In the genomic region with DNA sequence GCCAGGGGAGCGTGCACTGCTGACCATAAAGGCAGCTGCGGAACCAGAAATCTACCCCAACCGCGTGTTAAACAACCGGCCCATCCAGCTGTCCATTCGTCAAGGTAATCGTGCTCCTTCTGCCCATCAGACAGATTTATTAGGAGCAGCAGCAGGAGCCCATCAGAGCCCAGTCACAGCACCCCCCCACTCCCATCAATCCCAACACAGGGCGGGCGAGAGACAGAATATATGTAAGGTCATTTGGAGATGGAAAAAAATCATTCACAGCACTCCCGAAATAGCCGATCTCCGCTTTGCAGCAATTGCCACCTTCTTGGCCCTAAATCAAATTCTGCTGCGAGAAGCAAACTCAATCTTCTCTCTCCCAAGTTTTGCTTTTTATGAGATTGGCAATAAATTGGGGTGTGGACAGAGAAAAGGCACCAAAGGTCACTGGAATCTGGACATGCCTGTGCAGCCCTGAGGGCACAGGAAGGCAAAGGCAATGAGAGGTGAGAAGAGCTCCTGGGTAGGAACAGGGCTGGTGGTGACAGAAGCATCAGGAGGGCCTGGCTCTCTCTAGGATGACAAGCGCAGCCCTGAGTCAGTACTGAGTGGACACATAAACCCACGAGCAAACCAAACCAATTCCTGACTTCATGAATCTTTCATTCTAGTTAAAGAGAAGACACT, we compare ENCODE assay signal across 16 cellular contexts.
DNase-seq lines count a peak whose midpoint lies in the region; ATAC-seq, FAIRE-seq and TF ChIP-seq lines count a peak whose summit lies in the region.
"Had no signal": no experiment of that assay in that cellular context is flagged by ENCODE, and none has a peak within 500 bp of the region (broad histone marks: within the 10 kb centered on the region; RNA-seq: fewer than 3 reads in every experiment).

No MANE protein-coding gene starts in this region.

- H3K4me1 ChIP-seq in GM23338 (ENCODE audit: insufficient read depth) = no peaks in the 10 kb centered on the region
- H3K4me1 ChIP-seq in PC-3 (ENCODE audit: insufficient read depth, low read length) = peaks cover 51% of the 10 kb centered on the region
- no peaks in the 10 kb centered on the region for H3K4me1 ChIP-seq in small intestine (ENCODE audit: control insufficient read depth in 2 of 2, insufficient read depth in 1 of 2, low read depth in 1 of 2, low read length in 1 of 2)

- no peaks in the 10 kb centered on the region for H3F3A ChIP-seq in GM23338 (replicated peaks; ENCODE audit: low read depth)
- peaks cover 11% of the 10 kb centered on the region for H3F3A ChIP-seq in PC-3 (ENCODE audit: low read length, unreplicated experiment)

- no peaks in the 10 kb centered on the region for H3K9me2 ChIP-seq in GM23338 (ENCODE audit: insufficient read depth)
- no peaks in the 10 kb centered on the region for H3K9me2 ChIP-seq in PC-3 (replicated peaks; ENCODE audit: low read length)
- H3K9me2 ChIP-seq: SK-N-SH had no signal

- peaks cover 8% of the 10 kb centered on the region for H3K27me3 Mint-ChIP-seq in GM23338 (ENCODE audit: insufficient read depth, low read depth, poor library complexity)

- H2AFZ ChIP-seq in GM23338 = peak overlapping the region; percentile 89; the same call in 1 of the 2 replicates
- peak overlapping the region; percentile 0 for H2AFZ ChIP-seq in PC-3 (ENCODE audit: low read length)

- H3K27ac ChIP-seq in GM23338 (ENCODE audit: low read depth) (no peak overlapping the region), PC-3 (ENCODE audit: low read length) (no peak overlapping the region), small intestine (ENCODE audit: low read depth in 1 of 2, low read length in 1 of 2) (no peak overlapping the region)

- DNase-seq in GM23338 (ENCODE audit: low spot score) (no peak), PC-3 (peak; percentile 78), left ventricle myocardium superior (no peak), small intestine (peak; percentile 75), AG20443 (ENCODE audit: low spot score) (no peak)
- no peak for DNase-seq in effector CD4-positive, alpha-beta T cell
- DNase-seq: ACHN; CD4-positive, alpha-beta memory T cell; DMS79; SK-N-SH had no signal

- no peaks in the 10 kb centered on the region for H3K36me3 Mint-ChIP-seq in GM23338 (ENCODE audit: low read depth)
- H3K36me3 Mint-ChIP-seq: CD4-positive, alpha-beta memory T cell had no signal

- 21 to 63% (median 40%) methylated on average over 15 of the region's 15 CpGs for WGBS in small intestine, 3 donors

- POLR2A ChIA-PET in PC-3 (lab: Charles Lee; ENCODE audit: unreplicated experiment) = interaction anchor here (0.6 kb wide), 1 partner anchor 67 kb away, joined by 3 read pairs; no protein-coding TSS in a partner anchor

- CTCF ChIA-PET in PC-3 (lab: Charles Lee) = interaction anchor here (1.0 kb wide), 1 partner anchor 259 kb away, joined by 4 read pairs; no protein-coding TSS in a partner anchor

- no peak for TF ChIP-seq CTCF in GM23338 (conservative IDR thresholded peaks at IDR 0.05; ENCODE audit: low read depth in 2 of 2)
- no peak for TF ChIP-seq CTCF in PC-3 (conservative IDR thresholded peaks at IDR 0.05; ENCODE audit: low read depth, low read length)

- intact Hi-C loops in PC-3 (cut with micrococcal nuclease) (loop anchor here (2.0 kb wide), 1 partner anchor 51 kb away; no protein-coding TSS in a partner anchor), left ventricle myocardium superior (cut with micrococcal nuclease) (no loop called here)

- H4K20me1 ChIP-seq in GM23338 (replicated peaks; ENCODE audit: insufficient read depth) (no peaks in the 10 kb centered on the region), PC-3 (ENCODE audit: low read length) (no peaks in the 10 kb centered on the region)

- no peak overlapping the region for H3K4me2 ChIP-seq in GM23338
- H3K4me2 ChIP-seq in PC-3 (ENCODE audit: low read length) = peak overlapping the region; percentile 21
- H3K4me2 ChIP-seq: SK-N-SH had no signal

- ATAC-seq in GM23338 = peak; percentile 45
- ATAC-seq in PC-3 = peak; percentile 44
- peak; percentile 59 for ATAC-seq in left ventricle myocardium superior
- no peak for ATAC-seq in HG03108 (IDR thresholded peaks at IDR 0.05; ENCODE audit: unreplicated experiment)

- H3K79me2 ChIP-seq in GM23338 (replicated peaks; ENCODE audit: insufficient read depth) (no peaks in the 10 kb centered on the region), PC-3 (ENCODE audit: low read length) (no peaks in the 10 kb centered on the region)

- no peak overlapping the region for H3K9ac ChIP-seq in PC-3 (ENCODE audit: low read length)
- H3K9ac ChIP-seq: SK-N-SH had no signal

- BruUV-seq in PC-3 (replicated peaks; lab: Mats Ljungman, UMichigan) = no TSS peak

- FAIRE-seq in small intestine (lab: Jason Lieb, UNC) = no peak
- FAIRE-seq: G401.6, GM12892, GM19239, H54 had no signal

- H3K4me3 ChIP-seq in GM23338 (no peak overlapping the region), PC-3 (ENCODE audit: low read length) (no peak overlapping the region), small intestine (ENCODE audit: low read depth in 1 of 2, low read length in 2 of 2) (no peak overlapping the region)

- H3K27me3 ChIP-seq in GM23338 (ENCODE audit: insufficient read depth) (no peaks in the 10 kb centered on the region), PC-3 (ENCODE audit: low read length) (no peaks in the 10 kb centered on the region), small intestine (ENCODE audit: control insufficient read depth in 2 of 2, insufficient read depth in 2 of 2, low read length in 2 of 2) (no peaks in the 10 kb centered on the region)

- H3K4me3 Mint-ChIP-seq in GM23338 = no peak overlapping the region
- H3K4me3 Mint-ChIP-seq: B cell; CD4-positive, alpha-beta memory T cell had no signal

- no peak overlapping the region for H3K27ac Mint-ChIP-seq in GM23338
- H3K27ac Mint-ChIP-seq: B cell had no signal

- H3K9me3 Mint-ChIP-seq in GM23338 = no peaks in the 10 kb centered on the region
- H3K9me3 Mint-ChIP-seq: CD4-positive, alpha-beta memory T cell had no signal

- H3K9me3 ChIP-seq in PC-3 (ENCODE audit: low read length) (no peaks in the 10 kb centered on the region), small intestine (ENCODE audit: control insufficient read depth, low read depth) (no peaks in the 10 kb centered on the region)
- H3K9me3 ChIP-seq: SK-N-SH had no signal

- H3K36me3 ChIP-seq in GM23338 (ENCODE audit: insufficient read depth) = no peaks in the 10 kb centered on the region
- no peaks in the 10 kb centered on the region for H3K36me3 ChIP-seq in PC-3 (ENCODE audit: low read depth, low read length)
- no peaks in the 10 kb centered on the region for H3K36me3 ChIP-seq in small intestine (ENCODE audit: control insufficient read depth in 2 of 2, insufficient read depth in 2 of 2, low read length in 2 of 2)

- peaks cover 28% of the 10 kb centered on the region for H3K4me1 Mint-ChIP-seq in GM23338
- H3K4me1 Mint-ChIP-seq: B cell; CD4-positive, alpha-beta memory T cell had no signal

TF ChIP-seq in GM23338, 12 proteins besides CTCF, POLR2A, EP300 and RAD21:
- TF ChIP-seq ZNF331 (CRISPR knock-in tag; IDR thresholded peaks at IDR 0.05; ENCODE audit: low read depth) = no peak
- TF ChIP-seq, protein P1, sequence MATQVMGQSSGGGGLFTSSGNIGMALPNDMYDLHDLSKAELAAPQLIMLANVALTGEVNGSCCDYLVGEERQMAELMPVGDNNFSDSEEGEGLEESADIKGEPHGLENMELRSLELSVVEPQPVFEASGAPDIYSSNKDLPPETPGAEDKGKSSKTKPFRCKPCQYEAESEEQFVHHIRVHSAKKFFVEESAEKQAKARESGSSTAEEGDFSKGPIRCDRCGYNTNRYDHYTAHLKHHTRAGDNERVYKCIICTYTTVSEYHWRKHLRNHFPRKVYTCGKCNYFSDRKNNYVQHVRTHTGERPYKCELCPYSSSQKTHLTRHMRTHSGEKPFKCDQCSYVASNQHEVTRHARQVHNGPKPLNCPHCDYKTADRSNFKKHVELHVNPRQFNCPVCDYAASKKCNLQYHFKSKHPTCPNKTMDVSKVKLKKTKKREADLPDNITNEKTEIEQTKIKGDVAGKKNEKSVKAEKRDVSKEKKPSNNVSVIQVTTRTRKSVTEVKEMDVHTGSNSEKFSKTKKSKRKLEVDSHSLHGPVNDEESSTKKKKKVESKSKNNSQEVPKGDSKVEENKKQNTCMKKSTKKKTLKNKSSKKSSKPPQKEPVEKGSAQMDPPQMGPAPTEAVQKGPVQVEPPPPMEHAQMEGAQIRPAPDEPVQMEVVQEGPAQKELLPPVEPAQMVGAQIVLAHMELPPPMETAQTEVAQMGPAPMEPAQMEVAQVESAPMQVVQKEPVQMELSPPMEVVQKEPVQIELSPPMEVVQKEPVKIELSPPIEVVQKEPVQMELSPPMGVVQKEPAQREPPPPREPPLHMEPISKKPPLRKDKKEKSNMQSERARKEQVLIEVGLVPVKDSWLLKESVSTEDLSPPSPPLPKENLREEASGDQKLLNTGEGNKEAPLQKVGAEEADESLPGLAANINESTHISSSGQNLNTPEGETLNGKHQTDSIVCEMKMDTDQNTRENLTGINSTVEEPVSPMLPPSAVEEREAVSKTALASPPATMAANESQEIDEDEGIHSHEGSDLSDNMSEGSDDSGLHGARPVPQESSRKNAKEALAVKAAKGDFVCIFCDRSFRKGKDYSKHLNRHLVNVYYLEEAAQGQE (IDR thresholded peaks at IDR 0.05; ENCODE audit: unreplicated experiment) = no peak
- TF ChIP-seq EZH2phosphoT487 (IDR thresholded peaks at IDR 0.05; ENCODE audit: unreplicated experiment) = no peak
- no peak for TF ChIP-seq JUNB (IDR thresholded peaks at IDR 0.05; ENCODE audit: unreplicated experiment)
- no peak for TF ChIP-seq POLR2AphosphoS5 (IDR thresholded peaks at IDR 0.05; ENCODE audit: low read depth)
- no peak for TF ChIP-seq STAT1 (IDR thresholded peaks at IDR 0.05; ENCODE audit: unreplicated experiment)
- no peak for TF ChIP-seq CREB1 (CRISPR knock-in tag; IDR thresholded peaks at IDR 0.05; ENCODE audit: low read depth)
- no peak for TF ChIP-seq ZNF114 (CRISPR knock-in tag; IDR thresholded peaks at IDR 0.05)
- TF ChIP-seq NANOG (IDR thresholded peaks at IDR 0.05; ENCODE audit: borderline replicate concordance) = no peak
TF ChIP-seq in GM23338: peak in this region for 0.

Comparison
In these comparisons a context has a peak if more than half of its experiments do, and no peak if none do; other contexts are left out.
1. DNase-seq: peak in PC-3 (single experiment) and small intestine (single experiment); none in GM23338 (single experiment), left ventricle myocardium superior (single experiment), AG20443 (single experiment) and effector CD4-positive, alpha-beta T cell (single experiment).